In the genomic region with DNA sequence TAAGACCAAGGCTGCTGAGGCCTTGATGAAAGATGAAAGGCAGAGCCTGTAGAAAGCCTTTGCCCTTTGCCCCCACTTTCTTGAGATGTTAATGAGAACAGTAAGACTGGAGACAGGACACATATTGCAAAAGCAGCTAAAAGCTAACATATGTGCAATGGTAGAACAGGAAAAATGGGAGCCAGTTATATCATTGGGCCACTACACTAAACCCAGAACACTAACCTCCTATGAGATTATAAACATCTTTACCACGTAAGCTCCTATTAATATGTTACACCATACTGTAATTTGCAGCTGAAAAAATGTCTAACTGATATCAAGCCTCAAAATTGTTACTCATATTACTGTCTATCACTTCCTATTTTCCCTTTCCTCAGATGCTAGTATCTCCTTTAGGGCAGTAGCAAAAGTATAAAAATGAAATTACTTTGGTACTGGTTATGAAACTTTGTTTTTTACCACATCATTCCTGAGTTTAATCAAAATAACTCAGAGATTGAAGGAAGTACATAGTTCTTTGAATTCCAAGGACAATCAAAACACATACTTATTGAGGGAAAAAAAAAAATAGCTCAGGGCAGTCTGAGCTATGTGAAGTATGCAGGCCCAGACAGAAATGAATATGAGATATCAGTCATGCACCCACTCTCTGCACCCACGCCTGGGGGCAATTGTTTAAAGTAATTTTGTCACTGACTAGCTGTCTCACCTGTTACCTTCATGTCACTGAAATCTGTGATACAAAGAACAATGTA, we compare ENCODE assay signal across 9 cellular contexts. TPM values are rescaled to one million over a fixed set of nuclear protein-coding genes. Genes with fewer than 3 reads are reported as not detected.
DNase-seq lines count a peak whose midpoint lies in the region; ATAC-seq, FAIRE-seq and TF ChIP-seq lines count a peak whose summit lies in the region.
"Had no signal": no experiment of that assay in that cellular context is flagged by ENCODE, and none has a peak within 500 bp of the region (broad histone marks: within the 10 kb centered on the region; RNA-seq: fewer than 3 reads in every experiment).

No MANE protein-coding gene starts in this region.

- TF ChIP-seq CTCF in fibroblast of mammary gland (conservative IDR thresholded peaks at IDR 0.05; ENCODE audit: control insufficient read depth, insufficient read depth, low read depth, low read length) (no peak), spleen (IDR thresholded peaks at IDR 0.05 in 8 of 11, conservative IDR thresholded peaks at IDR 0.05 in 3 of 11) (no peak)

- peak; percentile 64 for FAIRE-seq in GM12892 (lab: Jason Lieb, UNC)

- no peak overlapping the region for H3K4me3 ChIP-seq in SK-N-MC
- no peak overlapping the region for H3K4me3 ChIP-seq in fibroblast of mammary gland (ENCODE audit: control insufficient read depth, low read depth, low read length)
- H3K4me3 ChIP-seq in spleen, result no peak overlapping the region

- DNase-seq in GM12892 (ENCODE audit: insufficient read length) (no peak), SK-N-MC (ENCODE audit: low read depth, low spot score) (no peak), fibroblast of mammary gland (ENCODE audit: low read depth) (peak; percentile 30), spleen (no peak), NCI-H748 (lab: John Stamatoyannopoulos, UW; ENCODE audit: unreplicated experiment) (no peak), NCI-H1105 treated with DMSO at 0.1 percent for 48 hours (lab: John Stamatoyannopoulos, UW) (no peak), cerebellar nuclear complex (lab: John Stamatoyannopoulos, UW) (no peak)
- DNase-seq: NCI-H2171 had no signal

- H3K27ac ChIP-seq in SK-N-MC (peak overlapping the region; percentile 38; the same call in 1 of the 2 replicates), spleen (peak overlapping the region in 7 of 8 donors; percentile 32 to 77 (median 65))

- no peak for ATAC-seq in HG02642 (IDR thresholded peaks at IDR 0.05; ENCODE audit: poor library complexity, unreplicated experiment)

- no peak overlapping the region for H3K9ac ChIP-seq in SK-N-MC (ENCODE audit: insufficient read length)

- H3K4me1 ChIP-seq in spleen, result peaks cover 3 to 60% (median 23%) of the 10 kb centered on the region in 6 donors

- intact Hi-C loops in spleen (cut with DNase I; ENCODE audit: low total_unique reads), result no loop called here

- no peaks in the 10 kb centered on the region for H3K9me3 ChIP-seq in SK-N-MC (ENCODE audit: low read depth, low read length)
- no peaks in the 10 kb centered on the region for H3K9me3 ChIP-seq in spleen

- WGBS in spleen, 5 donors, result 61 to 82% (median 66%) methylated on average over 2 of the region's 2 CpGs

- no peaks in the 10 kb centered on the region for H3K27me3 ChIP-seq in spleen (replicated peaks in 1 of 7)

- TF ChIP-seq POLR2A in GM12892 (IDR thresholded peaks at IDR 0.05; ENCODE audit: low read depth, low read length), result no peak
- TF ChIP-seq POLR2A in spleen (IDR thresholded peaks at IDR 0.05), result no peak

- peaks cover 35% of the 10 kb centered on the region for H3K36me3 ChIP-seq in SK-N-MC (ENCODE audit: insufficient read depth, low read length)
- peaks cover 0 to 84% (median 29%) of the 10 kb centered on the region in 6 donors for H3K36me3 ChIP-seq in spleen

RNA-seq across cellular contexts. Expression of gene HPS5, which starts 9.1 kb away (rescaled TPM):
- 17.9 TPM for polyA plus RNA-seq in GM12892 (2012; ENCODE audit: missing spikeins)
- total RNA-seq in spleen, result 10 to 100 TPM; 25.9 to 35.7 (median 30.0) TPM
- polyA plus RNA-seq in spleen, result 10 to 100 TPM; 10.3 to 14.1 (median 11.1) TPM

RNA-seq across cellular contexts. Expression of gene GTF2H1, which starts 9.5 kb away (rescaled TPM):
- polyA plus RNA-seq in GM12892 (2012; ENCODE audit: missing spikeins), result 37.8 TPM
- total RNA-seq in spleen, result 10 to 100 TPM; 39.6 to 65.4 (median 52.0) TPM
- 10 to 100 TPM; 18.1 to 25.1 (median 20.2) TPM for polyA plus RNA-seq in spleen

RNA-seq across cellular contexts. Expression of gene SAA1, which starts 46.8 kb away (rescaled TPM):
- not detected for polyA plus RNA-seq in GM12892 (2012; ENCODE audit: missing spikeins)
- total RNA-seq in spleen, result 1 to 10 TPM in 5 of 7 donors, not detected in 2; 1.0 to 5.6 (median 2.7) TPM
- polyA plus RNA-seq in spleen, result 10 to 100 TPM in 2 of 3 donors, 1 to 10 TPM in 1; 5.4 to 84.3 (median 69.3) TPM
